Comparison of ENCODE assay signal across 11 cellular contexts in genomic region chr11:9719949-9720646, GRCh38. TPM values are rescaled to one million over a fixed set of nuclear protein-coding genes. Genes with fewer than 3 reads are reported as not detected.
DNase-seq lines count a peak whose midpoint lies in the region; ATAC-seq and TF ChIP-seq lines count a peak whose summit lies in the region.
"Had no signal": no experiment of that assay in that cellular context is flagged by ENCODE, and none has a peak within 500 bp of the region (broad histone marks: within the 10 kb centered on the region; RNA-seq: fewer than 3 reads in every experiment).

No MANE protein-coding gene starts in this region.

- no peak overlapping the region for H4K8ac ChIP-seq in H9 (replicated peaks; ENCODE audit: insufficient read length, low read depth, low read length)

- H3K9me3 Mint-ChIP-seq in natural killer cell (no peaks in the 10 kb centered on the region), H9 (no peaks in the 10 kb centered on the region)
- H3K9me3 Mint-ChIP-seq in natural killer cell treated with Interleukin-12 subunit alpha and Interleukin-12 subunit beta and Interleukin-15 and Interleukin-18, amount 100 ng/mL, for 72 hours = peaks cover 3% of the 10 kb centered on the region
- H3K9me3 Mint-ChIP-seq in activated naive CD8-positive, alpha-beta T cell treated with anti-CD3 and anti-CD28 coated beads, Interleukin-2, amount 10 ng/mL, durations not matched to agents 7 days and 5 days = peaks cover 5% of the 10 kb centered on the region

- H3K4me3 Mint-ChIP-seq in natural killer cell (no peak overlapping the region), H9 (no peak overlapping the region)
- no peak overlapping the region for H3K4me3 Mint-ChIP-seq in natural killer cell treated with Interleukin-12 subunit alpha and Interleukin-12 subunit beta and Interleukin-15 and Interleukin-18, amount 100 ng/mL, for 72 hours
- H3K4me3 Mint-ChIP-seq in activated naive CD8-positive, alpha-beta T cell treated with anti-CD3 and anti-CD28 coated beads, Interleukin-2, amount 10 ng/mL, durations not matched to agents 7 days and 5 days = no peak overlapping the region

- H3K27me3 Mint-ChIP-seq in natural killer cell (ENCODE audit: low read depth in 2 of 2) (no peaks in the 10 kb centered on the region), H9 (ENCODE audit: low read depth) (no peaks in the 10 kb centered on the region)
- no peaks in the 10 kb centered on the region for H3K27me3 Mint-ChIP-seq in natural killer cell treated with Interleukin-12 subunit alpha and Interleukin-12 subunit beta and Interleukin-15 and Interleukin-18, amount 100 ng/mL, for 72 hours
- no peaks in the 10 kb centered on the region for H3K27me3 Mint-ChIP-seq in activated naive CD8-positive, alpha-beta T cell treated with anti-CD3 and anti-CD28 coated beads, Interleukin-2, amount 10 ng/mL, durations not matched to agents 7 days and 5 days
- H3K27me3 Mint-ChIP-seq: CD4-positive, alpha-beta memory T cell had no signal

- H2BK15ac ChIP-seq in H9 (ENCODE audit: low read depth, low read length) = no peak overlapping the region

- H3K27me3 ChIP-seq in lower lobe of right lung (ENCODE audit: low read depth) = no peaks in the 10 kb centered on the region
- H3K27me3 ChIP-seq in vagina = no peaks in the 10 kb centered on the region
- no peaks in the 10 kb centered on the region for H3K27me3 ChIP-seq in H9 (ENCODE audit: insufficient read depth, low read length)
- H3K27me3 ChIP-seq: cardiac muscle cell had no signal

- H3K4ac ChIP-seq in H9 (ENCODE audit: low read depth, low read length) = no peak overlapping the region

- H3T11ph ChIP-seq in H9 (ENCODE audit: low read length) = no peak overlapping the region

- no peak overlapping the region for H2BK120ac ChIP-seq in H9 (ENCODE audit: low read depth, low read length, poor library complexity, severe bottlenecking)

- H3K36me3 ChIP-seq in lower lobe of right lung (peaks cover 8% of the 10 kb centered on the region), vagina (peaks cover 0 to 4% of the 10 kb centered on the region in 2 donors)
- H3K36me3 ChIP-seq: cardiac muscle cell had no signal

- H4K20me1 ChIP-seq in H9 (ENCODE audit: control insufficient read depth, insufficient read depth, insufficient read length) = no peaks in the 10 kb centered on the region

- POLR2A ChIA-PET in activated naive CD8-positive, alpha-beta T cell treated with anti-CD3 and anti-CD28 coated beads, Interleukin-2, amount 10 ng/mL, durations not matched to agents 7 days and 5 days (lab: Charles Lee) = no interaction called here

- H3K9ac ChIP-seq in H9 (ENCODE audit: extremely low read depth, insufficient read length, low read length) = no peak overlapping the region

- H3K4me1 Mint-ChIP-seq in natural killer cell (peaks cover 19% of the 10 kb centered on the region in 2 donors), H9 (peaks cover 18 to 25% of the 10 kb centered on the region in 2 experiments)
- H3K4me1 Mint-ChIP-seq in natural killer cell treated with Interleukin-12 subunit alpha and Interleukin-12 subunit beta and Interleukin-15 and Interleukin-18, amount 100 ng/mL, for 72 hours (ENCODE audit: low read depth in 2 of 2) = peaks cover 18 to 23% of the 10 kb centered on the region in 2 donors
- peaks cover 17% of the 10 kb centered on the region for H3K4me1 Mint-ChIP-seq in activated naive CD8-positive, alpha-beta T cell treated with anti-CD3 and anti-CD28 coated beads, Interleukin-2, amount 10 ng/mL, durations not matched to agents 7 days and 5 days

- H4K91ac ChIP-seq in H9 (ENCODE audit: insufficient read length, low read depth, low read length) = no peak overlapping the region

- DNase-seq in natural killer cell (no peak), lower lobe of right lung (no peak), vagina (ENCODE audit: extremely low spot score in 2 of 2) (no peak), H9 (no peak)
- no peak for DNase-seq in natural killer cell treated with Interleukin-12 subunit alpha and Interleukin-12 subunit beta and Interleukin-15 and Interleukin-18, amount 100 ng/mL, for 72 hours (ENCODE audit: low spot score)
- DNase-seq in activated naive CD8-positive, alpha-beta T cell treated with anti-CD3 and anti-CD28 coated beads, Interleukin-2, amount 10 ng/mL, durations not matched to agents 7 days and 5 days = no peak
- DNase-seq: CD4-positive, alpha-beta memory T cell; WERI-Rb-1 had no signal

- no peaks in the 10 kb centered on the region for H3K79me2 ChIP-seq in H9 (ENCODE audit: insufficient read depth, low read length)

- TF ChIP-seq CTCF in natural killer cell (IDR thresholded peaks at IDR 0.05) = no peak
- no peak for TF ChIP-seq CTCF in lower lobe of right lung (IDR thresholded peaks at IDR 0.05)
- no peak for TF ChIP-seq CTCF in vagina (IDR thresholded peaks at IDR 0.05)
- TF ChIP-seq CTCF in H9 (conservative IDR thresholded peaks at IDR 0.05) = no peak

- H3K27ac Mint-ChIP-seq in natural killer cell (peak overlapping the region; percentile 41 to 57), H9 (no peak overlapping the region; a peak in 1 of 7 replicates)
- H3K27ac Mint-ChIP-seq in natural killer cell treated with Interleukin-12 subunit alpha and Interleukin-12 subunit beta and Interleukin-15 and Interleukin-18, amount 100 ng/mL, for 72 hours = peak overlapping the region in 1 of 2 donors; percentile 12
- H3K27ac Mint-ChIP-seq in activated naive CD8-positive, alpha-beta T cell treated with anti-CD3 and anti-CD28 coated beads, Interleukin-2, amount 10 ng/mL, durations not matched to agents 7 days and 5 days = peak overlapping the region; percentile 7

- H3K23me2 ChIP-seq in H9 (ENCODE audit: insufficient read length, low read depth, low read length, poor library complexity, severe bottlenecking) = no peaks in the 10 kb centered on the region

- peaks cover 3% of the 10 kb centered on the region for H3K79me1 ChIP-seq in H9 (ENCODE audit: insufficient read depth, low read depth, low read length, poor library complexity, severe bottlenecking)

- no peak overlapping the region for H3K4me2 ChIP-seq in H9 (ENCODE audit: insufficient read depth, insufficient read length, low read length)

- H2BK20ac ChIP-seq in H9 (ENCODE audit: low read depth, low read length, poor library complexity, severe bottlenecking) = no peak overlapping the region

- no peak overlapping the region for H2AFZ ChIP-seq in H9 (ENCODE audit: low read length)

- H3K27ac ChIP-seq in lower lobe of right lung = peak overlapping the region; percentile 68
- H3K27ac ChIP-seq in vagina = peak overlapping the region; percentile 2
- no peak overlapping the region for H3K27ac ChIP-seq in H9 (ENCODE audit: insufficient read length, low read depth, low read length)
- H3K27ac ChIP-seq: cardiac muscle cell, WERI-Rb-1 had no signal

- ATAC-seq in natural killer cell = peak in 2 of 3 donors; percentile 44 to 46
- no peak for ATAC-seq in natural killer cell treated with Interleukin-12 subunit alpha and Interleukin-12 subunit beta and Interleukin-15 and Interleukin-18, amount 100 ng/mL, for 72 hours
- ATAC-seq in activated naive CD8-positive, alpha-beta T cell treated with anti-CD3 and anti-CD28 coated beads, Interleukin-2, amount 10 ng/mL, durations not matched to agents 7 days and 5 days (ENCODE audit: low read depth) = no peak
- ATAC-seq in lower lobe of right lung = peak; percentile 33 to 64
- ATAC-seq in HG03095 (IDR thresholded peaks at IDR 0.05; ENCODE audit: unreplicated experiment) = no peak
- ATAC-seq in GM18867 (IDR thresholded peaks at IDR 0.05; ENCODE audit: unreplicated experiment) = no peak

- H3K14ac ChIP-seq in H9 (ENCODE audit: insufficient read depth, low read length) = no peak overlapping the region

- no peak overlapping the region for H2BK12ac ChIP-seq in H9 (ENCODE audit: insufficient read length, low read depth, low read length)

- H3K4me1 ChIP-seq in lower lobe of right lung (peaks cover 46% of the 10 kb centered on the region), vagina (peaks cover 31% of the 10 kb centered on the region), H9 (ENCODE audit: insufficient read depth, low read length) (no peaks in the 10 kb centered on the region)

- WGBS in H9 (ENCODE audit: extremely low coverage, insufficient read length, low lambda C conversion rate) = no CpG with 5 or more reads among the region's 9 CpGs

- intact Hi-C loops in natural killer cell (cut with micrococcal nuclease) = no loop called here
- intact Hi-C loops in lower lobe of right lung (cut with DNase I) = no loop called here
- intact Hi-C loops in vagina (cut with DNase I) = no loop called here

- no peak for TF ChIP-seq POLR2A in vagina (IDR thresholded peaks at IDR 0.05)

- no peak overlapping the region for H2AK5ac ChIP-seq in H9 (ENCODE audit: insufficient read length, low read length)

- H3K18ac ChIP-seq in H9 (ENCODE audit: insufficient read length, low read depth, low read length) = no peak overlapping the region

- H3K23ac ChIP-seq in H9 (ENCODE audit: insufficient read length, low read depth, low read length) = no peak overlapping the region

- H4K5ac ChIP-seq in H9 (ENCODE audit: insufficient read length, low read depth, low read length) = no peak overlapping the region

- H3K36me3 Mint-ChIP-seq in natural killer cell (no peaks in the 10 kb centered on the region), H9 (ENCODE audit: insufficient read depth in 1 of 3, low read depth in 3 of 3) (peaks cover 9 to 37% (median 30%) of the 10 kb centered on the region in 3 experiments; a peak in 6 of 7 replicates)
- peaks cover 7% of the 10 kb centered on the region for H3K36me3 Mint-ChIP-seq in natural killer cell treated with Interleukin-12 subunit alpha and Interleukin-12 subunit beta and Interleukin-15 and Interleukin-18, amount 100 ng/mL, for 72 hours
- H3K36me3 Mint-ChIP-seq in activated naive CD8-positive, alpha-beta T cell treated with anti-CD3 and anti-CD28 coated beads, Interleukin-2, amount 10 ng/mL, durations not matched to agents 7 days and 5 days = peaks cover 21% of the 10 kb centered on the region
- H3K36me3 Mint-ChIP-seq: CD4-positive, alpha-beta memory T cell had no signal

- H3K9me3 ChIP-seq in lower lobe of right lung (no peaks in the 10 kb centered on the region), vagina (no peaks in the 10 kb centered on the region), H9 (ENCODE audit: control insufficient read depth, low read depth, low read length) (peaks cover 8% of the 10 kb centered on the region)

- H2BK5ac ChIP-seq in H9 (ENCODE audit: insufficient read length, low read length) = no peak overlapping the region

- H3K56ac ChIP-seq in H9 (ENCODE audit: insufficient read length, low read depth, low read length) = no peak overlapping the region

- H3K4me3 ChIP-seq in lower lobe of right lung (no peak overlapping the region), vagina (no peak overlapping the region)
- H3K4me3 ChIP-seq: cardiac muscle cell had no signal

RNA-seq across cellular contexts. Expression of gene SWAP70, which starts 56.2 kb away (rescaled TPM):
- total RNA-seq in natural killer cell (10 to 100 TPM; 11.8 to 14.0 (median 11.9) TPM), lower lobe of right lung (50.1 TPM), vagina (32.2 TPM), H9 (2021) (34.4 and 35.8 TPM in 2 replicates)
- 1 to 10 TPM; 7.9 to 9.8 TPM for total RNA-seq in natural killer cell treated with Interleukin-12 subunit alpha and Interleukin-12 subunit beta and Interleukin-15 and Interleukin-18, amount 100 ng/mL, for 72 hours
- 10 to 100 TPM in 1 of 2 experiments, 1 to 10 TPM in 1; 9.4 to 10.6 TPM for total RNA-seq in activated naive CD8-positive, alpha-beta T cell treated with anti-CD3 and anti-CD28 coated beads, Interleukin-2, amount 10 ng/mL, durations not matched to agents 7 days and 5 days

Comparison
In these comparisons a context has a peak if more than half of its experiments do, and no peak if none do; other contexts are left out.
1. ATAC-seq: peak in natural killer cell (2 of 3) and lower lobe of right lung (2 of 2); none in natural killer cell treated with Interleukin-12 subunit alpha and Interleukin-12 subunit beta and Interleukin-15 and Interleukin-18, amount 100 ng/mL, for 72 hours (0 of 2), activated naive CD8-positive, alpha-beta T cell treated with anti-CD3 and anti-CD28 coated beads, Interleukin-2, amount 10 ng/mL, durations not matched to agents 7 days and 5 days (single experiment), HG03095 (single experiment) and GM18867 (single experiment).
2. H3K27ac Mint-ChIP-seq: peak in natural killer cell (2 of 2) and activated naive CD8-positive, alpha-beta T cell treated with anti-CD3 and anti-CD28 coated beads, Interleukin-2, amount 10 ng/mL, durations not matched to agents 7 days and 5 days (single experiment); none in H9 (0 of 3).